Comparison of ENCODE assay signal across 1 cellular context in the genomic region with DNA sequence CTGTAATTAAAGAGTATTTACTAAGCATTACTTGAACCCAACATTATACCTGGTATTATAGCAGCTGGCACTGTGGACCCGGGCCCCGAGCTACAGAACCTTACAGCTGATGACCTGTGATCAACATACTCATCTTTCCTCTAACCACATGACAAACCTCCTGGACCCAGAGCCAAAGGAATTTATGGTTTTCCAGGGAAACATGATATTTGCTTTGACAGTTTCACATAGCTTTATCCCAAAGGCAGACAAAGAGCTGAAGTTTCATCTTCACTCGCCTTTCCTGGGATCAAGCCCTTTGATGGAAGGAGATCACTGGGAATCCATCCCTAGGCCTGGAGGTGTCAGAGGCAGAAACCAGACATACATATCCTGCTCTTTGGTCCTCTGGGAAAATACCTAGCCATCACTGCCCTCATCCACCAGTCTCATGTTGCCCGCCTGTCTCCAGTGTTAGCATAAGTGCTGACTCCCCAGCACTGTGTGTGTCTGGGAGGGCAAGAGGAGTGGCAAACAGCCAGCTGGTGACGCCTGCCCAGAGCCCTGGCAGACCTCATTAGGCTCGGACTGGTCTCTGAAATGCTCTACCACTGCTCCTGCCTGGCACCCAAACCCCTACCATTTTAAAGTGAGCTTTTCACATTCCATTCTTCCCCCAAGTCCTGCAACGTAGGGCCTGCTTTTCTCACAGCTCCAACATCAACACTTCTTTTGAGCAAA.
TF ChIP-seq lines count a peak whose summit lies in the region.

No MANE protein-coding gene starts in this region.

TF ChIP-seq in SK-N-SH treated with all-trans-retinoic acid at 6 μM for 48 hours, 23 proteins besides CTCF, POLR2A, EP300 and RAD21 (continued from another document):
- no peak for TF ChIP-seq CREB5 (CRISPR knock-in tag; IDR thresholded peaks at IDR 0.05; ENCODE audit: low read depth)
- TF ChIP-seq ZFP3 (CRISPR knock-in tag; IDR thresholded peaks at IDR 0.05), result no peak
- no peak for TF ChIP-seq GLIS3 (CRISPR knock-in tag; IDR thresholded peaks at IDR 0.05)
- TF ChIP-seq ZNF8 (CRISPR knock-in tag; IDR thresholded peaks at IDR 0.05), result no peak
- TF ChIP-seq POU6F1 (CRISPR knock-in tag; IDR thresholded peaks at IDR 0.05; ENCODE audit: borderline replicate concordance, low read depth), result no peak
- no peak for TF ChIP-seq ARNTL (CRISPR knock-in tag; IDR thresholded peaks at IDR 0.05; ENCODE audit: borderline replicate concordance, low read depth)
TF ChIP-seq in SK-N-SH treated with all-trans-retinoic acid at 6 μM for 48 hours: peak in this region for 0.
